2 cellular contexts compared by ENCODE assay signal in the genomic region with DNA sequence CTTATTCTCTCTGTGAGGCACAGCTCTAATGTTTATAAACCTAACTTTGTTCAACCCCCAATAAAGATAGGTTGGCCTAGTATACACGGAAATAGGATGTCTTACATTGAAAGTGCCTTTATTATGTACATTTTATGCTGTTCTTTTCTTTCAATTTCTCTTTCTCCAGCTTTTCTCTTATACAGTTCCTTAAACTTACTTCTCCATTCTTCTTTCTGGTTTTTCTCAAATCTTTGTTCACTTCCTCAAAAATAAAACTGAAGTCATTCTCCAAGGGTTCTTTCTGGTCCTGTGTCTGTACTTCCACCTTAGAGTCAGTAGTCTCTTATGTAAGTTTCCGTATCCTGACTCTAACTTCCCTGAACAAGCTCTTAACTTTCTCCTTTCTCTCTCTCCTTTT.
TF ChIP-seq lines count a peak whose summit lies in the region.

No MANE protein-coding gene starts in this region.

TF ChIP-seq in liver, 16 proteins besides CTCF, POLR2A, EP300 and RAD21 (continued from another document):
- no peak for TF ChIP-seq REST (IDR thresholded peaks at IDR 0.05)

TF ChIP-seq in HepG2, 621 proteins besides CTCF, POLR2A, EP300 and RAD21 (continued from another document):
- TF ChIP-seq GABPA (IDR thresholded peaks at IDR 0.05; ENCODE audit: low read depth, low read length): no peak
- TF ChIP-seq GABPA (CRISPR knock-in tag; IDR thresholded peaks at IDR 0.05; ENCODE audit: low read depth): no peak
- TF ChIP-seq ZNF773 (CRISPR knock-in tag; IDR thresholded peaks at IDR 0.05; ENCODE audit: borderline replicate concordance): no peak
- no peak for TF ChIP-seq KMT2A (CRISPR knock-in tag; IDR thresholded peaks at IDR 0.05)
- no peak for TF ChIP-seq GLI4 (CRISPR knock-in tag; IDR thresholded peaks at IDR 0.05; ENCODE audit: borderline replicate concordance)
- TF ChIP-seq ZBTB42 (CRISPR knock-in tag; IDR thresholded peaks at IDR 0.05): no peak
- no peak for TF ChIP-seq SMAD1 (CRISPR knock-in tag; IDR thresholded peaks at IDR 0.05; ENCODE audit: borderline replicate concordance, low read depth)
- TF ChIP-seq SAFB2 (CRISPR knock-in tag; IDR thresholded peaks at IDR 0.05; ENCODE audit: borderline replicate concordance, low read depth): no peak
- no peak for TF ChIP-seq FOXP4 (CRISPR knock-in tag; IDR thresholded peaks at IDR 0.05)
- TF ChIP-seq, protein P1, sequence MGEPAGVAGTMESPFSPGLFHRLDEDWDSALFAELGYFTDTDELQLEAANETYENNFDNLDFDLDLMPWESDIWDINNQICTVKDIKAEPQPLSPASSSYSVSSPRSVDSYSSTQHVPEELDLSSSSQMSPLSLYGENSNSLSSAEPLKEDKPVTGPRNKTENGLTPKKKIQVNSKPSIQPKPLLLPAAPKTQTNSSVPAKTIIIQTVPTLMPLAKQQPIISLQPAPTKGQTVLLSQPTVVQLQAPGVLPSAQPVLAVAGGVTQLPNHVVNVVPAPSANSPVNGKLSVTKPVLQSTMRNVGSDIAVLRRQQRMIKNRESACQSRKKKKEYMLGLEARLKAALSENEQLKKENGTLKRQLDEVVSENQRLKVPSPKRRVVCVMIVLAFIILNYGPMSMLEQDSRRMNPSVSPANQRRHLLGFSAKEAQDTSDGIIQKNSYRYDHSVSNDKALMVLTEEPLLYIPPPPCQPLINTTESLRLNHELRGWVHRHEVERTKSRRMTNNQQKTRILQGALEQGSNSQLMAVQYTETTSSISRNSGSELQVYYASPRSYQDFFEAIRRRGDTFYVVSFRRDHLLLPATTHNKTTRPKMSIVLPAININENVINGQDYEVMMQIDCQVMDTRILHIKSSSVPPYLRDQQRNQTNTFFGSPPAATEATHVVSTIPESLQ (CRISPR knock-in tag; conservative IDR thresholded peaks at IDR 0.05): no peak
- TF ChIP-seq CEBPG (CRISPR knock-in tag; IDR thresholded peaks at IDR 0.05): no peak
- TF ChIP-seq ELF1 (CRISPR knock-in tag; IDR thresholded peaks at IDR 0.05): no peak
- TF ChIP-seq CSRNP1 (CRISPR knock-in tag; IDR thresholded peaks at IDR 0.05): no peak
- no peak for TF ChIP-seq ZBTB25 (CRISPR knock-in tag; IDR thresholded peaks at IDR 0.05)
- no peak for TF ChIP-seq ZNF468 (CRISPR knock-in tag; IDR thresholded peaks at IDR 0.05)
- no peak for TF ChIP-seq THRA (CRISPR knock-in tag; IDR thresholded peaks at IDR 0.05; ENCODE audit: borderline replicate concordance)
